In genomic region chr4:89276296-89276695, GRCh38 we compare ENCODE assay signal across 16 cellular contexts. TPM values are rescaled to one million over a fixed set of nuclear protein-coding genes. Genes with fewer than 3 reads are reported as not detected.
DNase-seq lines count a peak whose midpoint lies in the region; ATAC-seq and TF ChIP-seq lines count a peak whose summit lies in the region.
"Had no signal": no experiment of that assay in that cellular context is flagged by ENCODE, and none has a peak within 500 bp of the region (broad histone marks: within the 10 kb centered on the region; RNA-seq: fewer than 3 reads in every experiment).

No MANE protein-coding gene starts in this region.

- no peaks in the 10 kb centered on the region for H3K27me3 Mint-ChIP-seq in activated CD8-positive, alpha-beta T cell treated with anti-CD3 and anti-CD28 coated beads for 36 hours
- H3K27me3 Mint-ChIP-seq in activated CD8-positive, alpha-beta T cell treated with anti-CD3 and anti-CD28 coated beads, Interleukin-2, amount 10 ng/mL, durations not matched to agents 7 days and 5 days (ENCODE audit: low read depth) = no peaks in the 10 kb centered on the region
- H3K27me3 Mint-ChIP-seq in CD4-positive, alpha-beta memory T cell = no peaks in the 10 kb centered on the region
- H3K27me3 Mint-ChIP-seq in T-helper 17 cell = no peaks in the 10 kb centered on the region
- H3K27me3 Mint-ChIP-seq in naive thymus-derived CD4-positive, alpha-beta T cell = no peaks in the 10 kb centered on the region
- H3K27me3 Mint-ChIP-seq: IgD-negative memory B cell had no signal

- no peak for TF ChIP-seq CTCF in activated CD8-positive, alpha-beta T cell treated with anti-CD3 and anti-CD28 coated beads for 36 hours (IDR thresholded peaks at IDR 0.05)
- TF ChIP-seq CTCF in suprapubic skin (IDR thresholded peaks at IDR 0.05) = no peak

- POLR2A ChIA-PET in activated CD8-positive, alpha-beta T cell treated with anti-CD3 and anti-CD28 coated beads for 36 hours (lab: Charles Lee) = interaction anchor here (1.6 kb wide), 1 partner anchor 18 kb away, joined by 4 read pairs; no protein-coding TSS in a partner anchor
- POLR2A ChIA-PET in activated CD8-positive, alpha-beta T cell treated with anti-CD3 and anti-CD28 coated beads, Interleukin-2, amount 10 ng/mL, durations not matched to agents 7 days and 5 days (lab: Charles Lee) = no interaction called here
- POLR2A ChIA-PET in CD4-positive, alpha-beta memory T cell (lab: Charles Lee; ENCODE audit: partially characterized antibody) = interaction anchor here (1.4 to 5.4 kb wide), 5 partner anchors 7 to 23 kb away, joined by 4 to 39 read pairs (median 7); no protein-coding TSS in a partner anchor
- POLR2A ChIA-PET in naive thymus-derived CD4-positive, alpha-beta T cell (lab: Charles Lee) = interaction anchor here (1.2 kb wide), 1 partner anchor 18 kb away, joined by 3 read pairs; no protein-coding TSS in a partner anchor

- no peak overlapping the region for H3K4me3 Mint-ChIP-seq in activated CD8-positive, alpha-beta T cell treated with anti-CD3 and anti-CD28 coated beads for 36 hours
- no peak overlapping the region for H3K4me3 Mint-ChIP-seq in activated CD8-positive, alpha-beta T cell treated with anti-CD3 and anti-CD28 coated beads, Interleukin-2, amount 10 ng/mL, durations not matched to agents 7 days and 5 days
- H3K4me3 Mint-ChIP-seq in CD4-positive, alpha-beta memory T cell = peak overlapping the region in 2 of 8 donors; percentile 14 to 55
- no peak overlapping the region for H3K4me3 Mint-ChIP-seq in T-helper 17 cell
- H3K4me3 Mint-ChIP-seq in naive thymus-derived CD4-positive, alpha-beta T cell = no peak overlapping the region
- H3K4me3 Mint-ChIP-seq: IgD-negative memory B cell had no signal

- H3K9me3 ChIP-seq in CD4-positive, alpha-beta memory T cell (ENCODE audit: control insufficient read depth in 1 of 2, low read length in 2 of 2) = no peaks in the 10 kb centered on the region
- H3K9me3 ChIP-seq in T-helper 17 cell (ENCODE audit: control insufficient read depth, low read length, poor library complexity, severe bottlenecking) = no peaks in the 10 kb centered on the region
- H3K9me3 ChIP-seq in naive thymus-derived CD4-positive, alpha-beta T cell (ENCODE audit: control insufficient read depth in 2 of 3, low read length in 3 of 3) = no peaks in the 10 kb centered on the region
- no peaks in the 10 kb centered on the region for H3K9me3 ChIP-seq in suprapubic skin
- H3K9me3 ChIP-seq: BE2C had no signal

- no peak overlapping the region for H3K27ac ChIP-seq in CD4-positive, alpha-beta memory T cell (ENCODE audit: low read depth, low read length)
- no peak overlapping the region for H3K27ac ChIP-seq in naive thymus-derived CD4-positive, alpha-beta T cell (ENCODE audit: low read depth, low read length)
- no peak overlapping the region for H3K27ac ChIP-seq in suprapubic skin
- H3K27ac ChIP-seq: C4-2B, GM23248 had no signal

- no peak for DNase-seq in activated CD8-positive, alpha-beta T cell treated with anti-CD3 and anti-CD28 coated beads for 36 hours
- DNase-seq in activated CD8-positive, alpha-beta T cell treated with anti-CD3 and anti-CD28 coated beads, Interleukin-2, amount 10 ng/mL, durations not matched to agents 7 days and 5 days = no peak
- DNase-seq in CD4-positive, alpha-beta memory T cell = no peak
- DNase-seq in T-helper 17 cell (no peak), NCI-H1092 (lab: John Stamatoyannopoulos, UW) (no peak), cerebellar cortex (ENCODE audit: low spot score) (no peak), suprapubic skin (ENCODE audit: low spot score in 2 of 2) (no peak)
- DNase-seq in naive thymus-derived CD4-positive, alpha-beta T cell = no peak
- DNase-seq: BE2C, DMS 273 treated with DMSO at 0.1 percent for 48 hours, DMS79 treated with DMSO at 0.1 percent for 48 hours, EL, GM23248 had no signal

- H3K4me1 Mint-ChIP-seq in activated CD8-positive, alpha-beta T cell treated with anti-CD3 and anti-CD28 coated beads for 36 hours (ENCODE audit: low read depth) = peaks cover 42% of the 10 kb centered on the region
- peaks cover 26% of the 10 kb centered on the region for H3K4me1 Mint-ChIP-seq in activated CD8-positive, alpha-beta T cell treated with anti-CD3 and anti-CD28 coated beads, Interleukin-2, amount 10 ng/mL, durations not matched to agents 7 days and 5 days (ENCODE audit: low read depth)
- peaks cover 51 to 70% (median 64%) of the 10 kb centered on the region in 4 donors for H3K4me1 Mint-ChIP-seq in CD4-positive, alpha-beta memory T cell
- H3K4me1 Mint-ChIP-seq in T-helper 17 cell = peaks cover 40% of the 10 kb centered on the region
- H3K4me1 Mint-ChIP-seq in naive thymus-derived CD4-positive, alpha-beta T cell = peaks cover 34 to 64% (median 56%) of the 10 kb centered on the region in 7 donors

- H3K36me3 ChIP-seq in CD4-positive, alpha-beta memory T cell (ENCODE audit: insufficient read depth, low read length) = peaks cover 9% of the 10 kb centered on the region
- peaks cover 0 to 10% (median 0%) of the 10 kb centered on the region in 3 experiments for H3K36me3 ChIP-seq in naive thymus-derived CD4-positive, alpha-beta T cell (ENCODE audit: control insufficient read depth in 2 of 3, insufficient read depth in 3 of 3, low read length in 3 of 3)
- no peaks in the 10 kb centered on the region for H3K36me3 ChIP-seq in suprapubic skin
- H3K36me3 ChIP-seq: BE2C had no signal

- peaks cover 4% of the 10 kb centered on the region for H3K9me3 Mint-ChIP-seq in activated CD8-positive, alpha-beta T cell treated with anti-CD3 and anti-CD28 coated beads for 36 hours
- no peaks in the 10 kb centered on the region for H3K9me3 Mint-ChIP-seq in activated CD8-positive, alpha-beta T cell treated with anti-CD3 and anti-CD28 coated beads, Interleukin-2, amount 10 ng/mL, durations not matched to agents 7 days and 5 days (ENCODE audit: insufficient read depth)
- H3K9me3 Mint-ChIP-seq in CD4-positive, alpha-beta memory T cell = no peaks in the 10 kb centered on the region
- peaks cover 0 to 7% (median 0%) of the 10 kb centered on the region in 11 donors for H3K9me3 Mint-ChIP-seq in naive thymus-derived CD4-positive, alpha-beta T cell
- H3K9me3 Mint-ChIP-seq: IgD-negative memory B cell had no signal

- no peak for TF ChIP-seq POLR2A in suprapubic skin (IDR thresholded peaks at IDR 0.05)

- TF ChIP-seq EP300 in suprapubic skin (IDR thresholded peaks at IDR 0.05) = no peak

- H3K27ac Mint-ChIP-seq in activated CD8-positive, alpha-beta T cell treated with anti-CD3 and anti-CD28 coated beads for 36 hours = peak overlapping the region; percentile 19
- H3K27ac Mint-ChIP-seq in activated CD8-positive, alpha-beta T cell treated with anti-CD3 and anti-CD28 coated beads, Interleukin-2, amount 10 ng/mL, durations not matched to agents 7 days and 5 days = no peak overlapping the region
- peak overlapping the region in 6 of 7 donors; percentile 1 to 89 (median 68) for H3K27ac Mint-ChIP-seq in CD4-positive, alpha-beta memory T cell
- peak overlapping the region; percentile 75 for H3K27ac Mint-ChIP-seq in T-helper 17 cell
- H3K27ac Mint-ChIP-seq in naive thymus-derived CD4-positive, alpha-beta T cell = peak overlapping the region in 5 of 9 donors; percentile 1 to 78 (median 20)
- H3K27ac Mint-ChIP-seq: IgD-negative memory B cell had no signal

- no peaks in the 10 kb centered on the region for H3K27me3 ChIP-seq in CD4-positive, alpha-beta memory T cell (ENCODE audit: insufficient read depth, low read length)
- H3K27me3 ChIP-seq in naive thymus-derived CD4-positive, alpha-beta T cell (ENCODE audit: control insufficient read depth in 2 of 2, insufficient read depth in 2 of 2, low read length in 2 of 2) = no peaks in the 10 kb centered on the region
- no peaks in the 10 kb centered on the region for H3K27me3 ChIP-seq in suprapubic skin

- intact Hi-C loops in activated CD8-positive, alpha-beta T cell treated with anti-CD3 and anti-CD28 coated beads for 36 hours (cut with micrococcal nuclease) = no loop called here
- intact Hi-C loops in CD4-positive, alpha-beta memory T cell (cut with micrococcal nuclease) = no loop called here
- intact Hi-C loops in naive thymus-derived CD4-positive, alpha-beta T cell (cut with micrococcal nuclease) = no loop called here

- peaks cover 27% of the 10 kb centered on the region for H3K36me3 Mint-ChIP-seq in activated CD8-positive, alpha-beta T cell treated with anti-CD3 and anti-CD28 coated beads for 36 hours (ENCODE audit: low read depth)
- peaks cover 61% of the 10 kb centered on the region for H3K36me3 Mint-ChIP-seq in activated CD8-positive, alpha-beta T cell treated with anti-CD3 and anti-CD28 coated beads, Interleukin-2, amount 10 ng/mL, durations not matched to agents 7 days and 5 days (ENCODE audit: low read depth)
- H3K36me3 Mint-ChIP-seq in CD4-positive, alpha-beta memory T cell = peaks cover 43 to 50% of the 10 kb centered on the region in 2 donors
- H3K36me3 Mint-ChIP-seq in T-helper 17 cell (ENCODE audit: low read depth) = peaks cover 10% of the 10 kb centered on the region
- peaks cover 7 to 55% (median 26%) of the 10 kb centered on the region in 5 donors for H3K36me3 Mint-ChIP-seq in naive thymus-derived CD4-positive, alpha-beta T cell

- CTCF ChIA-PET in activated CD8-positive, alpha-beta T cell treated with anti-CD3 and anti-CD28 coated beads for 36 hours (lab: Charles Lee) = interaction anchor here (0.8 to 6.3 kb wide), 3 partner anchors 10 to 52 kb away, joined by 3 to 28 read pairs (median 5); no protein-coding TSS in a partner anchor
- CTCF ChIA-PET in activated CD8-positive, alpha-beta T cell treated with anti-CD3 and anti-CD28 coated beads, Interleukin-2, amount 10 ng/mL, durations not matched to agents 7 days and 5 days (lab: Charles Lee) = interaction anchor here (0.7 to 1.7 kb wide), 6 partner anchors 16 to 50 kb away, joined by 3 to 6 read pairs (median 4); no protein-coding TSS in a partner anchor
- CTCF ChIA-PET in CD4-positive, alpha-beta memory T cell (lab: Charles Lee; ENCODE audit: partially characterized antibody) = interaction anchor here (1.0 to 14.5 kb wide), 6 partner anchors 7 to 26 kb away, joined by 3 to 171 read pairs (median 7); no protein-coding TSS in a partner anchor
- CTCF ChIA-PET in naive thymus-derived CD4-positive, alpha-beta T cell (lab: Charles Lee) = no interaction called here

- no peak for ATAC-seq in activated CD8-positive, alpha-beta T cell treated with anti-CD3 and anti-CD28 coated beads for 36 hours
- ATAC-seq in activated CD8-positive, alpha-beta T cell treated with anti-CD3 and anti-CD28 coated beads, Interleukin-2, amount 10 ng/mL, durations not matched to agents 7 days and 5 days = no peak
- ATAC-seq in T-helper 17 cell = no peak
- no peak for ATAC-seq in naive thymus-derived CD4-positive, alpha-beta T cell
- ATAC-seq: HCT116 had no signal

- H3K4me1 ChIP-seq in CD4-positive, alpha-beta memory T cell (ENCODE audit: insufficient read depth, low read length) = peaks cover 97% of the 10 kb centered on the region
- H3K4me1 ChIP-seq in naive thymus-derived CD4-positive, alpha-beta T cell (ENCODE audit: control insufficient read depth in 2 of 2, insufficient read depth in 2 of 2, low read length in 2 of 2) = peaks cover 0 to 51% of the 10 kb centered on the region in 2 donors
- H3K4me1 ChIP-seq in suprapubic skin = no peaks in the 10 kb centered on the region
- H3K4me1 ChIP-seq: BE2C had no signal

- no peak overlapping the region for H3K4me3 ChIP-seq in CD4-positive, alpha-beta memory T cell (ENCODE audit: low read length in 2 of 2)
- no peak overlapping the region for H3K4me3 ChIP-seq in naive thymus-derived CD4-positive, alpha-beta T cell (ENCODE audit: low read length)
- no peak overlapping the region for H3K4me3 ChIP-seq in suprapubic skin
- H3K4me3 ChIP-seq: GM23248 had no signal

RNA-seq across cellular contexts. Expression of gene GPRIN3, which starts 31.3 kb away (rescaled TPM):
- 10 to 100 TPM; 10.6 to 11.8 TPM for total RNA-seq in activated CD8-positive, alpha-beta T cell treated with anti-CD3 and anti-CD28 coated beads for 36 hours
- 10 to 100 TPM; 40.6 to 40.8 TPM for total RNA-seq in activated CD8-positive, alpha-beta T cell treated with anti-CD3 and anti-CD28 coated beads, Interleukin-2, amount 10 ng/mL, durations not matched to agents 7 days and 5 days
- 10 to 100 TPM; 32.5 TPM for total RNA-seq in CD4-positive, alpha-beta memory T cell
- polyA plus RNA-seq in CD4-positive, alpha-beta memory T cell = 10 to 100 TPM in 1 of 2 donors, 1 to 10 TPM in 1; 6.9 to 18.9 TPM
- total RNA-seq in T-helper 17 cell (10 to 100 TPM; 88.5 to 89.7 TPM), suprapubic skin (1 to 10 TPM; 1.2 to 3.4 (median 1.7) TPM)
- total RNA-seq in naive thymus-derived CD4-positive, alpha-beta T cell = 10 to 100 TPM; 10.2 to 55.5 (median 24.8) TPM
- polyA plus RNA-seq in naive thymus-derived CD4-positive, alpha-beta T cell = 1 to 10 TPM; 7.3 to 8.1 TPM
- total RNA-seq: GM23248 had no signal
